ENCODE assay signal across 8 cellular contexts in genomic region chr1:2641381-2642130, GRCh38. TPM values are rescaled to one million over a fixed set of nuclear protein-coding genes. Genes with fewer than 3 reads are reported as not detected.
DNase-seq lines count a peak whose midpoint lies in the region; ATAC-seq and TF ChIP-seq lines count a peak whose summit lies in the region.

No MANE protein-coding gene starts in this region.

- H3K36me3 ChIP-seq in heart right ventricle: no peaks in the 10 kb centered on the region
- no peaks in the 10 kb centered on the region for H3K36me3 ChIP-seq in right atrium auricular region
- H3K36me3 ChIP-seq in mesendoderm (ENCODE audit: control insufficient read depth, insufficient read depth, low read length): no peaks in the 10 kb centered on the region
- no peaks in the 10 kb centered on the region for H3K36me3 ChIP-seq in uterus

- H3K4ac ChIP-seq in mesendoderm (ENCODE audit: low read depth, low read length): no peak overlapping the region

- H3K4me2 ChIP-seq in mesendoderm (ENCODE audit: low read length): peak overlapping the region; percentile 87

- no peak for TF ChIP-seq CTCF in heart right ventricle (IDR thresholded peaks at IDR 0.05)
- no peak for TF ChIP-seq CTCF in right atrium auricular region (IDR thresholded peaks at IDR 0.05)
- TF ChIP-seq CTCF in astrocyte of the cerebellum (IDR thresholded peaks at IDR 0.05; ENCODE audit: low read depth, low read length, missing control alignments): no peak
- no peak for TF ChIP-seq CTCF in uterus (IDR thresholded peaks at IDR 0.05)

- peaks cover 0 to 21% (median 10%) of the 10 kb centered on the region in 11 donors for H3K9me3 ChIP-seq in heart right ventricle
- peaks cover 0 to 10% of the 10 kb centered on the region in 2 donors for H3K9me3 ChIP-seq in right atrium auricular region
- H3K9me3 ChIP-seq in uterus: no peaks in the 10 kb centered on the region

- in situ Hi-C loops in astrocyte of the cerebellum (cut with HindIII; ENCODE audit: low sequenced_read_pairs): no loop called here

- 91 to 93% methylated on average over 34 of the region's 34 CpGs for WGBS in heart right ventricle, 2 donors
- WGBS in mesendoderm (ENCODE audit: extremely low coverage, insufficient coverage, low lambda C conversion rate): no CpG with 5 or more reads among the region's 34 CpGs

- peak overlapping the region; percentile 96 for H3K56ac ChIP-seq in mesendoderm (ENCODE audit: low read length)

- H3K79me2 ChIP-seq in mesendoderm (ENCODE audit: control insufficient read depth, insufficient read depth, low read length): no peaks in the 10 kb centered on the region

- H3K79me1 ChIP-seq in mesendoderm (ENCODE audit: low read length): no peaks in the 10 kb centered on the region

- peak in 1 of 8 donors; percentile 3 for ATAC-seq in heart right ventricle
- no peak for ATAC-seq in HG02759 (IDR thresholded peaks at IDR 0.05; ENCODE audit: unreplicated experiment)

- no peak overlapping the region for H2BK120ac ChIP-seq in mesendoderm (ENCODE audit: low read depth, low read length)

- H3K27ac ChIP-seq in heart right ventricle (peak overlapping the region in 3 of 10 donors; percentile 91 to 98 (median 93)), right atrium auricular region (peak overlapping the region in 1 of 2 donors; percentile 87), mesendoderm (ENCODE audit: low read depth, low read length) (no peak overlapping the region), uterus (no peak overlapping the region)

- H4K5ac ChIP-seq in mesendoderm (ENCODE audit: low read length): no peak overlapping the region

- TF ChIP-seq POLR2A in uterus (IDR thresholded peaks at IDR 0.05): no peak

- no peak overlapping the region for H4K8ac ChIP-seq in mesendoderm (ENCODE audit: low read depth, low read length)

- H3K9ac ChIP-seq in mesendoderm (ENCODE audit: low read length): peak overlapping the region; percentile 96

- H3K4me1 ChIP-seq in heart right ventricle: peaks cover 8 to 21% (median 18%) of the 10 kb centered on the region in 9 donors
- H3K4me1 ChIP-seq in right atrium auricular region: peaks cover 0 to 35% of the 10 kb centered on the region in 2 donors
- H3K4me1 ChIP-seq in mesendoderm (ENCODE audit: control insufficient read depth, low read depth, low read length): no peaks in the 10 kb centered on the region
- H3K4me1 ChIP-seq in uterus: peaks cover 0 to 12% of the 10 kb centered on the region in 2 donors

- intact Hi-C loops in heart right ventricle (cut with DNase I): loop anchor here in 8 of 10 donors (2.0 to 10.0 kb wide), 8 partner anchors 47 to 447 kb away; partner anchors contain the start of genes PEX10 (in 3 of the 8), PANK4 (in 2 of the 8), FAAP20 (in 1 of the 8) and PRXL2B (in 1 of the 8)
- intact Hi-C loops in uterus (cut with DNase I; ENCODE audit: low total_unique reads): loop anchor here (10.0 kb wide), 1 partner anchor 227 kb away; the partner anchor contains the start of gene PEX10

- H2BK5ac ChIP-seq in mesendoderm (ENCODE audit: low read length): no peak overlapping the region

- no peak for DNase-seq in heart right ventricle
- DNase-seq in right atrium auricular region (ENCODE audit: low spot score): no peak
- DNase-seq in astrocyte of the cerebellum (ENCODE audit: low read depth): no peak
- no peak for DNase-seq in mesendoderm
- DNase-seq in uterus: no peak
- no peak for DNase-seq in NCI-H1105 treated with DMSO at 0.1 percent for 48 hours (lab: John Stamatoyannopoulos, UW)
- no peak for DNase-seq in mesenteric fat pad (ENCODE audit: low spot score)

- no peak overlapping the region for H2BK15ac ChIP-seq in mesendoderm (replicated peaks; ENCODE audit: low read depth)

- H2AK5ac ChIP-seq in mesendoderm (ENCODE audit: low read length): no peak overlapping the region

- no peak overlapping the region for H3K18ac ChIP-seq in mesendoderm (ENCODE audit: low read length)

- H3K27me3 ChIP-seq in heart right ventricle: no peaks in the 10 kb centered on the region
- no peaks in the 10 kb centered on the region for H3K27me3 ChIP-seq in right atrium auricular region
- no peaks in the 10 kb centered on the region for H3K27me3 ChIP-seq in mesendoderm (ENCODE audit: insufficient read depth, low read length, poor library complexity)
- H3K27me3 ChIP-seq in uterus: no peaks in the 10 kb centered on the region

- H3K23ac ChIP-seq in mesendoderm (ENCODE audit: low read length): no peak overlapping the region

- H3K4me3 ChIP-seq in heart right ventricle (peak overlapping the region in 9 of 10 donors; percentile 72 to 98 (median 88)), right atrium auricular region (peak overlapping the region in 1 of 2 donors; percentile 89), astrocyte of the cerebellum (ENCODE audit: low read depth, low read length) (peak overlapping the region; percentile 88), mesendoderm (ENCODE audit: low read length) (no peak overlapping the region), uterus (peak overlapping the region; percentile 57 to 75)

RNA-seq across cellular contexts. Expression of gene MMEL1, which starts 8.7 kb away (rescaled TPM):
- total RNA-seq in heart right ventricle: under 1 TPM in 3 of 10 donors, not detected in 7; 0.17 to 0.77 (median 0.67) TPM
- 1 to 10 TPM in 1 of 2 donors, under 1 TPM in 1; 0.46 to 3.9 TPM for polyA plus RNA-seq in heart right ventricle
- total RNA-seq in right atrium auricular region: not detected
- polyA plus RNA-seq in mesendoderm (2013, experiment 1 of 2): 0.14 TPM
- polyA plus RNA-seq in mesendoderm (2013, experiment 2 of 2): 0.18 TPM
- 1 to 10 TPM in 2 of 4 donors, not detected in 2; 2.6 to 4.8 TPM for total RNA-seq in uterus
- 3.2 TPM for total RNA-seq in mesenteric fat pad

RNA-seq across cellular contexts. Expression of gene PRXL2B, which starts 55.0 kb away (rescaled TPM):
- total RNA-seq in heart right ventricle: 10 to 100 TPM in 1 of 10 donors, 1 to 10 TPM in 9; 3.7 to 10.3 (median 5.3) TPM
- polyA plus RNA-seq in heart right ventricle: 10 to 100 TPM in 1 of 2 donors, 1 to 10 TPM in 1; 6.8 to 12.0 TPM
- 1 to 10 TPM; 6.4 to 6.8 TPM for total RNA-seq in right atrium auricular region
- polyA plus RNA-seq in mesendoderm (2013, experiment 1 of 2): 22.0 TPM
- 22.9 TPM for polyA plus RNA-seq in mesendoderm (2013, experiment 2 of 2)
- total RNA-seq in uterus: 10 to 100 TPM in 2 of 4 donors, 1 to 10 TPM in 1, under 1 TPM in 1; 0.51 to 20.5 (median 13.2) TPM
- total RNA-seq in mesenteric fat pad: 12.4 TPM
